In the genomic region with DNA sequence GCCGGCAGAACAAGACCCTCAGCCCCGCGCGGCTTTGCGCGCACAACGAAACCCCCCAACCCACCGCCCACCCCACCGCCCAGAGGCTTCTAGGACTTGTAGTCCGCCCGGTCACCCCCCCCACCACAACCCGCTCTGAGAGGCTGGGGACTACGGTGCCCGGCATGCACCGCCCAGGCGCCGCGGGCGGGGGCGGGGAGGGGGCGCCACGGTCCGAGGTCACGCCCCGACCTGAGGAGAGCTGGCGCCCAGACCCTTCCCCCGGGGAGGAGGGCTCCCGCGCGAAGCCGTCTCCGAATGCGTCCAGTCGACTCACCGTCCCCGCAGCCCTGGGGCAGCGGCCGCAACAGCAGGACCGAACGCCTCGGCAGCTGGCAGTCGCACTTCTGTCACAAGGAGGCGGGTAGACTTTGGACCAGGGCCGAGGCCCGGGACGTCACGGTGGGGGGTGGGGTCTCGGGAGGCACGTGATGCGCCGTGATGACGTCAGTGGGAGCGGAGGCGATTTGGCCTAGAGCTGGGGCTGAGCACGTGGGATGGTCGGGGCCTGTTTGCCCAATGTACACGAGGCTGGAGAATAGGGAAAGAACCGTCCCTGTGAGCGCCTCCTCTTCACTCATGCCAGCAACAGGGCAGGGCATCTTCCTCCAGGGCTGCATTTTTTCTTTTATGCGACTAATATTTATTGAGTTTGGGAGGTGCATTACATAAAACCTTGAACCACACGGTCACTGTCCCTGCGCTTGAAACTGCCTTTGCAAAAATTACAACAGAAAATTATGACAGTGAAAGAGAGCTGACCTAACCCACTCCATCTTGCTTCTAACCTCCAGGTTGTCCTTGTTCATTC, we compare ENCODE assay signal across 1 cellular context.
TF ChIP-seq lines count a peak whose summit lies in the region.

TSS of gene CDIP1 (minus strand) at position 388 of the 850 bp plus-strand sequence. CDS start 24,643 bp downstream, outside the sequence.

TF ChIP-seq in HepG2, 621 proteins besides CTCF, POLR2A, EP300 and RAD21 (continued from another document and continues in another):
- TF ChIP-seq, protein P1, sequence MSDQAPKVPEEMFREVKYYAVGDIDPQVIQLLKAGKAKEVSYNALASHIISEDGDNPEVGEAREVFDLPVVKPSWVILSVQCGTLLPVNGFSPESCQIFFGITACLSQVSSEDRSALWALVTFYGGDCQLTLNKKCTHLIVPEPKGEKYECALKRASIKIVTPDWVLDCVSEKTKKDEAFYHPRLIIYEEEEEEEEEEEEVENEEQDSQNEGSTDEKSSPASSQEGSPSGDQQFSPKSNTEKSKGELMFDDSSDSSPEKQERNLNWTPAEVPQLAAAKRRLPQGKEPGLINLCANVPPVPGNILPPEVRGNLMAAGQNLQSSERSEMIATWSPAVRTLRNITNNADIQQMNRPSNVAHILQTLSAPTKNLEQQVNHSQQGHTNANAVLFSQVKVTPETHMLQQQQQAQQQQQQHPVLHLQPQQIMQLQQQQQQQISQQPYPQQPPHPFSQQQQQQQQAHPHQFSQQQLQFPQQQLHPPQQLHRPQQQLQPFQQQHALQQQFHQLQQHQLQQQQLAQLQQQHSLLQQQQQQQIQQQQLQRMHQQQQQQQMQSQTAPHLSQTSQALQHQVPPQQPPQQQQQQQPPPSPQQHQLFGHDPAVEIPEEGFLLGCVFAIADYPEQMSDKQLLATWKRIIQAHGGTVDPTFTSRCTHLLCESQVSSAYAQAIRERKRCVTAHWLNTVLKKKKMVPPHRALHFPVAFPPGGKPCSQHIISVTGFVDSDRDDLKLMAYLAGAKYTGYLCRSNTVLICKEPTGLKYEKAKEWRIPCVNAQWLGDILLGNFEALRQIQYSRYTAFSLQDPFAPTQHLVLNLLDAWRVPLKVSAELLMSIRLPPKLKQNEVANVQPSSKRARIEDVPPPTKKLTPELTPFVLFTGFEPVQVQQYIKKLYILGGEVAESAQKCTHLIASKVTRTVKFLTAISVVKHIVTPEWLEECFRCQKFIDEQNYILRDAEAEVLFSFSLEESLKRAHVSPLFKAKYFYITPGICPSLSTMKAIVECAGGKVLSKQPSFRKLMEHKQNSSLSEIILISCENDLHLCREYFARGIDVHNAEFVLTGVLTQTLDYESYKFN (CRISPR knock-in tag; conservative IDR thresholded peaks at IDR 0.05): peak; percentile 76
- TF ChIP-seq ATM (IDR thresholded peaks at IDR 0.05; ENCODE audit: borderline replicate concordance) (no peak), TFDP1 (CRISPR knock-in tag; IDR thresholded peaks at IDR 0.05; ENCODE audit: borderline replicate concordance) (peak; percentile 100), RORA (CRISPR knock-in tag; IDR thresholded peaks at IDR 0.05) (no peak), HCFC1 (IDR thresholded peaks at IDR 0.05; ENCODE audit: low read depth, low read length) (peak; percentile 53; the same call in 1 of the 2 replicates), ZNF672 (CRISPR knock-in tag; IDR thresholded peaks at IDR 0.05) (peak; percentile 97), MZF1 (CRISPR knock-in tag; IDR thresholded peaks at IDR 0.05; ENCODE audit: borderline replicate concordance) (peak; percentile 76; the same call in 1 of the 2 replicates), KDM4B (CRISPR knock-in tag; IDR thresholded peaks at IDR 0.05) (peak; percentile 89), MTA1 (CRISPR knock-in tag; IDR thresholded peaks at IDR 0.05; ENCODE audit: borderline replicate concordance) (peak; percentile 94; the same call in 1 of the 2 replicates), NR2F6 (IDR thresholded peaks at IDR 0.05) (0 out of 2 replicates have a peak, but pooled peaks have one; percentile 30), NR2F6 (CRISPR knock-in tag; IDR thresholded peaks at IDR 0.05) (no peak; the same call in 1 of the 2 replicates), ATF2 (CRISPR knock-in tag; IDR thresholded peaks at IDR 0.05) (peak; percentile 98), ZNF773 (CRISPR knock-in tag; IDR thresholded peaks at IDR 0.05; ENCODE audit: borderline replicate concordance) (peak; percentile 95; the same call in 1 of the 2 replicates), ZNF446 (CRISPR knock-in tag; IDR thresholded peaks at IDR 0.05) (peak; percentile 99), GLI4 (CRISPR knock-in tag; IDR thresholded peaks at IDR 0.05; ENCODE audit: borderline replicate concordance) (peak; percentile 71; the same call in 1 of the 2 replicates), ZBTB20 (CRISPR knock-in tag; IDR thresholded peaks at IDR 0.05; ENCODE audit: borderline replicate concordance, low read depth) (peak; percentile 99; the same call in 1 of the 2 replicates), TIGD3 (CRISPR knock-in tag; IDR thresholded peaks at IDR 0.05; ENCODE audit: borderline replicate concordance) (peak; percentile 98; the same call in 1 of the 2 replicates), ZNF83 (CRISPR knock-in tag; IDR thresholded peaks at IDR 0.05; ENCODE audit: borderline replicate concordance) (peak; percentile 99), MAFK (conservative IDR thresholded peaks at IDR 0.05 in 1 of 2, IDR thresholded peaks at IDR 0.05 in 1 of 2; ENCODE audit: low read length in 2 of 2) (no peak), NR1H2 (CRISPR knock-in tag; IDR thresholded peaks at IDR 0.05; ENCODE audit: borderline replicate concordance, low read depth) (peak; percentile 98), RFX1 (IDR thresholded peaks at IDR 0.05) (no peak), U2AF1 (optimal IDR thresholded peaks at IDR 0.05; ENCODE audit: low read depth, low read length) (peak; percentile 72), RBM22 (optimal IDR thresholded peaks at IDR 0.05; ENCODE audit: low read length) (no peak), ZFP1 (CRISPR knock-in tag; IDR thresholded peaks at IDR 0.05) (peak; percentile 92), ZNF558 (CRISPR knock-in tag; IDR thresholded peaks at IDR 0.05; ENCODE audit: borderline replicate concordance) (peak; percentile 100; the same call in 1 of the 2 replicates), NFKBIZ (CRISPR knock-in tag; IDR thresholded peaks at IDR 0.05) (peak; percentile 98), MEIS2 (CRISPR knock-in tag; IDR thresholded peaks at IDR 0.05) (peak; percentile 98), KLF6 (CRISPR knock-in tag; IDR thresholded peaks at IDR 0.05) (peak; percentile 100), SATB2 (CRISPR knock-in tag; IDR thresholded peaks at IDR 0.05) (peak; percentile 98), TBX2 (CRISPR knock-in tag; IDR thresholded peaks at IDR 0.05; ENCODE audit: borderline replicate concordance) (peak; percentile 92), ZNF235 (CRISPR knock-in tag; IDR thresholded peaks at IDR 0.05; ENCODE audit: borderline replicate concordance) (peak; percentile 99), HNF4A (CRISPR knock-in tag; IDR thresholded peaks at IDR 0.05) (peak; percentile 94), MAF1 (CRISPR knock-in tag; IDR thresholded peaks at IDR 0.05; ENCODE audit: borderline replicate concordance) (peak; percentile 94), ZNF777 (CRISPR knock-in tag; IDR thresholded peaks at IDR 0.05) (peak; percentile 84), ZNF484 (CRISPR knock-in tag; IDR thresholded peaks at IDR 0.05; ENCODE audit: borderline replicate concordance, low read depth) (peak; percentile 97; the same call in 1 of the 2 replicates), SRSF9 (IDR thresholded peaks at IDR 0.05; ENCODE audit: borderline replicate concordance, insufficient read depth, low read depth, low read length, poor library complexity, severe bottlenecking) (no peak), JUN (CRISPR knock-in tag; IDR thresholded peaks at IDR 0.05) (peak; percentile 96), SNAPC2 (CRISPR knock-in tag; IDR thresholded peaks at IDR 0.05) (peak; percentile 99), ZNF329 (CRISPR knock-in tag; IDR thresholded peaks at IDR 0.05; ENCODE audit: low read depth) (peak; percentile 95), ZNF451 (CRISPR knock-in tag; IDR thresholded peaks at IDR 0.05) (peak; percentile 100), ZSCAN5A (CRISPR knock-in tag; IDR thresholded peaks at IDR 0.05; ENCODE audit: borderline replicate concordance) (peak; percentile 98), PAX8 (CRISPR knock-in tag; IDR thresholded peaks at IDR 0.05; ENCODE audit: borderline replicate concordance) (peak; percentile 98; the same call in 1 of the 2 replicates), PRPF4 (IDR thresholded peaks at IDR 0.05; ENCODE audit: low read depth, low read length, poor library complexity, severe bottlenecking) (no peak), ZC3H4 (CRISPR knock-in tag; IDR thresholded peaks at IDR 0.05; ENCODE audit: borderline replicate concordance) (0 out of 2 replicates have a peak, but pooled peaks have one; percentile 65)
- TF ChIP-seq, protein P2, sequence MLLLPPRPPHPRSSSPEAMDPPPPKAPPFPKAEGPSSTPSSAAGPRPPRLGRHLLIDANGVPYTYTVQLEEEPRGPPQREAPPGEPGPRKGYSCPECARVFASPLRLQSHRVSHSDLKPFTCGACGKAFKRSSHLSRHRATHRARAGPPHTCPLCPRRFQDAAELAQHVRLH (CRISPR knock-in tag; IDR thresholded peaks at IDR 0.05; ENCODE audit: borderline replicate concordance, low read depth): peak; percentile 100
- TF ChIP-seq, protein P3, sequence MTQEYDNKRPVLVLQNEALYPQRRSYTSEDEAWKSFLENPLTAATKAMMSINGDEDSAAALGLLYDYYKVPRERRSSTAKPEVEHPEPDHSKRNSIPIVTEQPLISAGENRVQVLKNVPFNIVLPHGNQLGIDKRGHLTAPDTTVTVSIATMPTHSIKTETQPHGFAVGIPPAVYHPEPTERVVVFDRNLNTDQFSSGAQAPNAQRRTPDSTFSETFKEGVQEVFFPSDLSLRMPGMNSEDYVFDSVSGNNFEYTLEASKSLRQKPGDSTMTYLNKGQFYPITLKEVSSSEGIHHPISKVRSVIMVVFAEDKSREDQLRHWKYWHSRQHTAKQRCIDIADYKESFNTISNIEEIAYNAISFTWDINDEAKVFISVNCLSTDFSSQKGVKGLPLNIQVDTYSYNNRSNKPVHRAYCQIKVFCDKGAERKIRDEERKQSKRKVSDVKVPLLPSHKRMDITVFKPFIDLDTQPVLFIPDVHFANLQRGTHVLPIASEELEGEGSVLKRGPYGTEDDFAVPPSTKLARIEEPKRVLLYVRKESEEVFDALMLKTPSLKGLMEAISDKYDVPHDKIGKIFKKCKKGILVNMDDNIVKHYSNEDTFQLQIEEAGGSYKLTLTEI (CRISPR knock-in tag; conservative IDR thresholded peaks at IDR 0.05): peak; percentile 55; the same call in 1 of the 2 replicates
- TF ChIP-seq, protein P4, sequence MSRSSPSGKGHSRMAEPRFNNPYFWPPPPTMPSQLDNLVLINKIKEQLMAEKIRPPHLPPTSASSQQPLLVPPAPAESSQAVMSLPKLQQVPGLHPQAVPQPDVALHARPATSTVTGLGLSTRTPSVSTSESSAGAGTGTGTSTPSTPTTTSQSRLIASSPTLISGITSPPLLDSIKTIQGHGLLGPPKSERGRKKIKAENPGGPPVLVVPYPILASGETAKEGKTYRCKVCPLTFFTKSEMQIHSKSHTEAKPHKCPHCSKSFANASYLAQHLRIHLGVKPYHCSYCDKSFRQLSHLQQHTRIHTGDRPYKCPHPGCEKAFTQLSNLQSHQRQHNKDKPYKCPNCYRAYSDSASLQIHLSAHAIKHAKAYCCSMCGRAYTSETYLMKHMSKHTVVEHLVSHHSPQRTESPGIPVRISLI (CRISPR knock-in tag; IDR thresholded peaks at IDR 0.05; ENCODE audit: borderline replicate concordance): peak; percentile 72; the same call in 1 of the 2 replicates
